8 cellular contexts compared by ENCODE assay signal in genomic region chr10:27155073-27155754, GRCh38. TPM values are rescaled to one million over a fixed set of nuclear protein-coding genes. Genes with fewer than 3 reads are reported as not detected.
DNase-seq lines count a peak whose midpoint lies in the region; ATAC-seq, FAIRE-seq and TF ChIP-seq lines count a peak whose summit lies in the region.

Gene MASTL, plus strand, starts transcription at chr10:27155352. Its CDS starts 75 bp downstream, at chr10:27155427.

- peaks cover 35% of the 10 kb centered on the region for H3K36me3 Mint-ChIP-seq in WTC11

- H3K27ac ChIP-seq in ACC112 (ENCODE audit: low read depth, low read length): peak within 1 kb of the TSS; percentile 94
- peak within 1 kb of the TSS; percentile 99 to 100 for H3K27ac ChIP-seq in small intestine (ENCODE audit: low read depth in 1 of 2, low read length in 1 of 2)

- peak; percentile 87 for TF ChIP-seq POLR2A in GM18526 (IDR thresholded peaks at IDR 0.05; ENCODE audit: extremely low read depth, insufficient read length)

- ATAC-seq in HG03064 (IDR thresholded peaks at IDR 0.05; ENCODE audit: low read depth, unreplicated experiment) (peak; percentile 71), WTC11 (peak; percentile 70)

- H3K9me3 ChIP-seq in small intestine (ENCODE audit: control insufficient read depth, low read depth): no peaks in the 10 kb centered on the region

- H3K27me3 ChIP-seq in ACC112 (ENCODE audit: insufficient read depth, low read length): no peaks in the 10 kb centered on the region
- no peaks in the 10 kb centered on the region for H3K27me3 ChIP-seq in bronchial epithelial cell (ENCODE audit: control insufficient read depth, insufficient read depth, low read length)
- H3K27me3 ChIP-seq in small intestine (ENCODE audit: control insufficient read depth in 2 of 2, insufficient read depth in 2 of 2, low read length in 2 of 2): no peaks in the 10 kb centered on the region

- H3K36me3 ChIP-seq in ACC112 (ENCODE audit: insufficient read depth, low read length): peaks cover 8% of the 10 kb centered on the region; the same call in 1 of the 2 replicates
- H3K36me3 ChIP-seq in bronchial epithelial cell (ENCODE audit: control insufficient read depth, insufficient read depth, low read length): peaks cover 6% of the 10 kb centered on the region
- peaks cover 0 to 3% of the 10 kb centered on the region in 2 donors for H3K36me3 ChIP-seq in small intestine (ENCODE audit: control insufficient read depth in 2 of 2, insufficient read depth in 2 of 2, low read length in 2 of 2)

- peaks cover 20% of the 10 kb centered on the region for H3K4me1 Mint-ChIP-seq in WTC11

- TF ChIP-seq CTCF in WTC11 (IDR thresholded peaks at IDR 0.05) (no peak), bronchial epithelial cell (IDR thresholded peaks at IDR 0.05; ENCODE audit: insufficient read depth, low read length, severe bottlenecking) (no peak)

- POLR2A ChIA-PET in WTC11 (lab: Charles Lee): interaction anchor here (0.6 to 0.7 kb wide), 2 partner anchors 82 to 1439 kb away, joined by 3 to 5 read pairs; no protein-coding TSS in a partner anchor

- peak within 1 kb of the TSS; percentile 99 for H3K27ac Mint-ChIP-seq in WTC11

- 0 to 1% (median 0%) methylated on average over 54 to 55 of the region's 55 CpGs for WGBS in small intestine, 3 donors

- no peak within 1 kb of the TSS for H2AFZ ChIP-seq in ACC112 (ENCODE audit: low read length, unreplicated experiment)

- FAIRE-seq in bronchial epithelial cell (lab: Jason Lieb, UNC) (no peak), small intestine (lab: Jason Lieb, UNC) (no peak)

- DNase-seq in NCI-H2171 (lab: John Stamatoyannopoulos, UW): peak; percentile 56
- DNase-seq in WTC11 (ENCODE audit: low spot score): peak; percentile 82
- DNase-seq in bronchial epithelial cell (ENCODE audit: low read depth): peak; percentile 83
- DNase-seq in iPS-NIHi11 (ENCODE audit: low spot score): peak; percentile 93
- DNase-seq in small intestine: peak; percentile 89

- H3K4me3 ChIP-seq in ACC112 (ENCODE audit: low read depth, low read length) (peak within 1 kb of the TSS; percentile 84), bronchial epithelial cell (ENCODE audit: low read depth, low read length) (peak within 1 kb of the TSS; percentile 62), small intestine (ENCODE audit: low read depth in 1 of 2, low read length in 2 of 2) (peak within 1 kb of the TSS; percentile 67 to 89)

- H3K27me3 Mint-ChIP-seq in WTC11 (ENCODE audit: low read depth): no peaks in the 10 kb centered on the region

- peaks cover 25% of the 10 kb centered on the region for H3K4me1 ChIP-seq in ACC112 (ENCODE audit: control insufficient read depth, insufficient read depth, low read length, unreplicated experiment)
- H3K4me1 ChIP-seq in small intestine (ENCODE audit: control insufficient read depth in 2 of 2, insufficient read depth in 1 of 2, low read depth in 1 of 2, low read length in 1 of 2): peaks cover 0 to 5% of the 10 kb centered on the region in 2 donors

- CTCF ChIA-PET in WTC11 (lab: Charles Lee): interaction anchor here (0.6 kb wide), 1 partner anchor 73 kb away, joined by 3 read pairs; no protein-coding TSS in a partner anchor

- peaks cover 77% of the 10 kb centered on the region for H3K79me2 ChIP-seq in ACC112 (ENCODE audit: control insufficient read depth, insufficient read depth, low read length, unreplicated experiment)

- no peaks in the 10 kb centered on the region for H3K9me3 Mint-ChIP-seq in WTC11

- H3K4me3 Mint-ChIP-seq in WTC11: peak within 1 kb of the TSS; percentile 100

TF ChIP-seq in WTC11, 78 proteins besides CTCF, POLR2A, EP300 and RAD21 (continues in another document):
- TF ChIP-seq GTF2I (CRISPR knock-in tag; conservative IDR thresholded peaks at IDR 0.05) (no peak), HMGXB4 (CRISPR knock-in tag; IDR thresholded peaks at IDR 0.05) (peak; percentile 31; the same call in 1 of the 2 replicates), FOXP1 (CRISPR knock-in tag; IDR thresholded peaks at IDR 0.05; ENCODE audit: borderline replicate concordance) (peak; percentile 24; the same call in 1 of the 2 replicates), ATF3 (CRISPR knock-in tag; conservative IDR thresholded peaks at IDR 0.05) (no peak), RELA (CRISPR knock-in tag; IDR thresholded peaks at IDR 0.05; ENCODE audit: borderline replicate concordance) (no peak), FOXK1 (CRISPR knock-in tag; IDR thresholded peaks at IDR 0.05) (peak; percentile 84), ZNF317 (CRISPR knock-in tag; IDR thresholded peaks at IDR 0.05; ENCODE audit: borderline replicate concordance, low read depth) (no peak), ZNF396 (CRISPR knock-in tag; IDR thresholded peaks at IDR 0.05; ENCODE audit: borderline replicate concordance) (no peak), ZBTB21 (CRISPR knock-in tag; IDR thresholded peaks at IDR 0.05; ENCODE audit: borderline replicate concordance) (peak; percentile 79), SP1 (CRISPR knock-in tag; conservative IDR thresholded peaks at IDR 0.05) (peak; percentile 95), CREB1 (CRISPR knock-in tag; IDR thresholded peaks at IDR 0.05) (no peak), CREM (CRISPR knock-in tag; IDR thresholded peaks at IDR 0.05) (peak; percentile 78; the same call in 1 of the 2 replicates), PREB (CRISPR knock-in tag; IDR thresholded peaks at IDR 0.05; ENCODE audit: borderline replicate concordance) (0 out of 2 replicates have a peak, but pooled peaks have one; percentile 26), ZNF416 (CRISPR knock-in tag; IDR thresholded peaks at IDR 0.05) (no peak), GABPB1 (CRISPR knock-in tag; IDR thresholded peaks at IDR 0.05) (peak; percentile 66; the same call in 1 of the 2 replicates), ZNF281 (CRISPR knock-in tag; IDR thresholded peaks at IDR 0.05) (no peak), CBFB (CRISPR knock-in tag; IDR thresholded peaks at IDR 0.05; ENCODE audit: low read depth) (0 out of 2 replicates have a peak, but pooled peaks have one; percentile 29), ZNF121 (CRISPR knock-in tag; IDR thresholded peaks at IDR 0.05) (peak; percentile 54; the same call in 1 of the 2 replicates), E2F5 (CRISPR knock-in tag; IDR thresholded peaks at IDR 0.05) (peak; percentile 82)

RNA-seq across cellular contexts. Expression of gene MASTL, which starts in this region (rescaled TPM):
- 25.2 to 25.5 TPM (median 25.5 TPM) in 3 replicates for total RNA-seq in WTC11 (2021)
- total RNA-seq in bronchial epithelial cell: 9.5 and 10.0 TPM in 2 replicates
- 1 to 10 TPM; 2.5 to 5.6 (median 3.2) TPM for polyA plus RNA-seq in small intestine

Comparison
In these comparisons a context has a peak if more than half of its experiments do, and no peak if none do; other contexts are left out.
1. Peak in every context shown above with its lines: DNase-seq, ATAC-seq, H3K4me3 ChIP-seq and H3K27ac ChIP-seq.